Comparison of ENCODE assay signal across 8 cellular contexts in the genomic region with DNA sequence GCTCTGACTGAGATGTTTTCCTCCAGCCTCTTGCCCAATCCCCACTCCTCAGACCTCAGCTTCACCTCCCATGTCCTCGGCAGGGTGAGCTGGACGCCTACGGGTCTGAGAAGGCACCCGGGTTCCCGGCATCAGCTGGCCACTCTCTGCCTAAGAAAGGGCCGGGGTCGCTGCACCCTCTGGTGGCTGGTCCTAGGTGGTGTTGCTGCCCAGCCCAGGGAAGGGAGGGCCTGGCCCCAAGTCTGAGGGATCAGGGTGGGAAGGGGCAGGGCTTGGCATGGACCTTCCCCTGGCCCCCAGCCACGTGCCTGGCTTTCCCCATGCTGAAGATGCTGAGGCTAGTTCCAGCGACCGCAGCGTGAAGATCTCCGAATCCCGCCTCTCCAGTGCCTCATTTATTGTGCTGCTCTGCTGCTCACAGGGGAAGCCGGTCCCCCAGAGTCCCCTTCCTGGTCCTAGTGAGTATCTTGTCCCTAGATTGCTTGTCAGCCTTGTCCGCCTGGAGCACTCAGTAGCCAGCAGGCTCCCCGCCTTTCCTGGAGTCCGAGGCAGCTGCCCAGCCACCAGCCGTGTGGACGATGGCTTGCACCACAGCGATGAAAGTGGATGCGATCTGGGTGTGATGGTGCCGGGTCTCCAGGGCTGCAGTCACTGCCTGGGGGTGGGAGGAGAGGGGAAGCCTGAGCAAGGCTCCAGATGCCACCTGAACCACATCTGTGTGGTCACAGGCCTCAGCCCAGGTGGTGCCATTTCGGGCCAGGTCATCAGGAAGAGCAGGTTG. TPM values are rescaled to one million over a fixed set of nuclear protein-coding genes. Genes with fewer than 3 reads are reported as not detected.
DNase-seq lines count a peak whose midpoint lies in the region; ATAC-seq and TF ChIP-seq lines count a peak whose summit lies in the region.

No MANE protein-coding gene starts in this region.

- no peak for ATAC-seq in HG02973 (IDR thresholded peaks at IDR 0.05; ENCODE audit: unreplicated experiment)

- DNase-seq in A172 (ENCODE audit: low spot score), result peak; percentile 58
- peak; percentile 80 for DNase-seq in GM10266 (ENCODE audit: extremely low spot score)
- DNase-seq in NCI-H2196 (lab: John Stamatoyannopoulos, UW; ENCODE audit: unreplicated experiment), result peak; percentile 53
- peak; percentile 69 for DNase-seq in activated CD4-positive, alpha-beta T cell treated with anti-CD3 and anti-CD28 coated beads for 48 hours
- peak; percentile 22 for DNase-seq in effector CD4-positive, alpha-beta T cell
- DNase-seq in lung microvascular endothelial cell (ENCODE audit: low read depth in 2 of 2), result peak; percentile 80 to 85
- peak; percentile 35 to 39 for DNase-seq in stimulated activated CD8-positive, alpha-beta memory T cell treated with anti-CD3 and anti-CD28 coated beads, Interleukin-15, amount 100 ng/mL, for 48 hours (ENCODE audit: low read depth in 2 of 2)

- TF ChIP-seq CTCF in GM10266 (IDR thresholded peaks at IDR 0.05; ENCODE audit: control insufficient read depth, insufficient read depth, low read depth, missing control alignments), result peak; percentile 76

RNA-seq across cellular contexts. Expression of gene GGT5, which starts 2.9 kb away (rescaled TPM):
- total RNA-seq in A172 (2014; rRNA removed; shearing (Covaris generic)), result not detected in 2 replicates
- 1.8 and 7.4 TPM in 2 replicates for total RNA-seq in lung microvascular endothelial cell

RNA-seq across cellular contexts. Expression of gene SPECC1L, which starts 22.9 kb away (rescaled TPM):
- 14.0 and 19.3 TPM in 2 replicates for total RNA-seq in A172 (2014; rRNA removed; shearing (Covaris generic))
- 39.7 and 74.0 TPM in 2 replicates for total RNA-seq in lung microvascular endothelial cell

Comparison
In these comparisons a context has a peak if more than half of its experiments do, and no peak if none do; other contexts are left out.
1. DNase-seq: peak in every context shown above with its lines; median percentile 82 in lung microvascular endothelial cell; 80 in GM10266; 69 in activated CD4-positive, alpha-beta T cell treated with anti-CD3 and anti-CD28 coated beads for 48 hours; 58 in A172; 53 in NCI-H2196; 37 in stimulated activated CD8-positive, alpha-beta memory T cell treated with anti-CD3 and anti-CD28 coated beads, Interleukin-15, amount 100 ng/mL, for 48 hours; 22 in effector CD4-positive, alpha-beta T cell.